In genomic region chr20:60170116-60170515, GRCh38 we compare ENCODE assay signal across 12 cellular contexts.
"Had no signal": no experiment of that assay in that cellular context is flagged by ENCODE, and none has a peak within 500 bp of the region (broad histone marks: within the 10 kb centered on the region; RNA-seq: fewer than 3 reads in every experiment).

No MANE protein-coding gene starts in this region.

- DNase-seq: activated CD4-positive, alpha-beta T cell treated with anti-CD3 and anti-CD28 coated beads, Interleukin-2, amount 50 U/mL, for 48 hours; activated naive CD4-positive, alpha-beta T cell treated with Interleukin-2 at 50 U/mL for 16 hours; cerebellar nuclear complex; effector memory CD4-positive, alpha-beta T cell; foreskin keratinocyte; stomach; testis; upper lobe of right lung had no signal

- H3K36me3 ChIP-seq: ascending aorta, breast epithelium, right lobe of liver, stomach, upper lobe of right lung had no signal

- H3K9me3 ChIP-seq: ascending aorta, right lobe of liver, testis, upper lobe of right lung had no signal

- H3K4me3 ChIP-seq: ascending aorta, breast epithelium, right lobe of liver, stomach, testis, upper lobe of right lung had no signal

- ATAC-seq: activated T-helper 17 cell treated with anti-CD3 and anti-CD28 coated beads, Interleukin-2, amount 50 U/mL, for 72 hours; foreskin keratinocyte; right lobe of liver; upper lobe of right lung had no signal

- H3K27ac ChIP-seq: ascending aorta, breast epithelium, foreskin keratinocyte, right lobe of liver, stomach, testis, upper lobe of right lung had no signal

- H3K27me3 ChIP-seq: ascending aorta, breast epithelium, right lobe of liver, stomach, testis, upper lobe of right lung had no signal

- H3K4me1 ChIP-seq: ascending aorta, breast epithelium, foreskin keratinocyte, right lobe of liver, stomach, testis, upper lobe of right lung had no signal
